ENCODE assay signal across 1 cellular context in the genomic region with DNA sequence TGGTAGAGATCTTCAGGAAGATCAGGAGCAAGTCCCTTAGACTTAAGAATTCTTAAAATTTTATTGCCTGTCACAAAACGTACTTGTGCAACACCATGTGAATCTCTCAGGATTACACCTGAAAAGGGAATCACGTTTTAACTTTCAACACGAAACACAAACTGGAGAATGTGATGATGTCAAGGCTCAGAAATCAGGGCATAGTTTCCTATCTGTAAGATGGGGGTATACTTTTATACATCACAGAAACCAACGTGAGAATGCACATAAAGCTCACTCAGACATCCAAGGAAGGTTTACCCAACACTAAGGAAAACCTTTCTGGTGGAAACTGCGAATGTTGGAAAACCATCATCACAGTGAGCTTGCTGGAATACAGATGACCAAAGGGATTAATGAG.
TF ChIP-seq lines count a peak whose summit lies in the region.

No MANE protein-coding gene starts in this region.

TF ChIP-seq in H1, 55 proteins besides CTCF, POLR2A, EP300 and RAD21:
- TF ChIP-seq TCF12 (IDR thresholded peaks at IDR 0.05; ENCODE audit: low read depth, low read length) (no peak), USF2 (IDR thresholded peaks at IDR 0.05; ENCODE audit: low read length) (no peak), EZH2 (IDR thresholded peaks at IDR 0.05; ENCODE audit: low read depth, low read length, severe bottlenecking) (no peak), GTF2F1 (IDR thresholded peaks at IDR 0.05; ENCODE audit: borderline replicate concordance, low read depth, low read length) (no peak), CTBP2 (IDR thresholded peaks at IDR 0.05; ENCODE audit: borderline replicate concordance, insufficient read depth, insufficient read length, low read length) (no peak), CEBPB (IDR thresholded peaks at IDR 0.05; ENCODE audit: low read depth, low read length) (no peak), BCL11A (IDR thresholded peaks at IDR 0.05; ENCODE audit: low read depth in 2 of 2, low read length in 2 of 2) (no peak), POLR2AphosphoS5 (IDR thresholded peaks at IDR 0.05; ENCODE audit: low read depth, low read length) (no peak; the same call in 1 of the 2 replicates), POU5F1 (IDR thresholded peaks at IDR 0.05; ENCODE audit: low read depth, low read length) (no peak), YY1 (IDR thresholded peaks at IDR 0.05; ENCODE audit: low read depth, low read length) (no peak)
- TF ChIP-seq, protein P1, sequence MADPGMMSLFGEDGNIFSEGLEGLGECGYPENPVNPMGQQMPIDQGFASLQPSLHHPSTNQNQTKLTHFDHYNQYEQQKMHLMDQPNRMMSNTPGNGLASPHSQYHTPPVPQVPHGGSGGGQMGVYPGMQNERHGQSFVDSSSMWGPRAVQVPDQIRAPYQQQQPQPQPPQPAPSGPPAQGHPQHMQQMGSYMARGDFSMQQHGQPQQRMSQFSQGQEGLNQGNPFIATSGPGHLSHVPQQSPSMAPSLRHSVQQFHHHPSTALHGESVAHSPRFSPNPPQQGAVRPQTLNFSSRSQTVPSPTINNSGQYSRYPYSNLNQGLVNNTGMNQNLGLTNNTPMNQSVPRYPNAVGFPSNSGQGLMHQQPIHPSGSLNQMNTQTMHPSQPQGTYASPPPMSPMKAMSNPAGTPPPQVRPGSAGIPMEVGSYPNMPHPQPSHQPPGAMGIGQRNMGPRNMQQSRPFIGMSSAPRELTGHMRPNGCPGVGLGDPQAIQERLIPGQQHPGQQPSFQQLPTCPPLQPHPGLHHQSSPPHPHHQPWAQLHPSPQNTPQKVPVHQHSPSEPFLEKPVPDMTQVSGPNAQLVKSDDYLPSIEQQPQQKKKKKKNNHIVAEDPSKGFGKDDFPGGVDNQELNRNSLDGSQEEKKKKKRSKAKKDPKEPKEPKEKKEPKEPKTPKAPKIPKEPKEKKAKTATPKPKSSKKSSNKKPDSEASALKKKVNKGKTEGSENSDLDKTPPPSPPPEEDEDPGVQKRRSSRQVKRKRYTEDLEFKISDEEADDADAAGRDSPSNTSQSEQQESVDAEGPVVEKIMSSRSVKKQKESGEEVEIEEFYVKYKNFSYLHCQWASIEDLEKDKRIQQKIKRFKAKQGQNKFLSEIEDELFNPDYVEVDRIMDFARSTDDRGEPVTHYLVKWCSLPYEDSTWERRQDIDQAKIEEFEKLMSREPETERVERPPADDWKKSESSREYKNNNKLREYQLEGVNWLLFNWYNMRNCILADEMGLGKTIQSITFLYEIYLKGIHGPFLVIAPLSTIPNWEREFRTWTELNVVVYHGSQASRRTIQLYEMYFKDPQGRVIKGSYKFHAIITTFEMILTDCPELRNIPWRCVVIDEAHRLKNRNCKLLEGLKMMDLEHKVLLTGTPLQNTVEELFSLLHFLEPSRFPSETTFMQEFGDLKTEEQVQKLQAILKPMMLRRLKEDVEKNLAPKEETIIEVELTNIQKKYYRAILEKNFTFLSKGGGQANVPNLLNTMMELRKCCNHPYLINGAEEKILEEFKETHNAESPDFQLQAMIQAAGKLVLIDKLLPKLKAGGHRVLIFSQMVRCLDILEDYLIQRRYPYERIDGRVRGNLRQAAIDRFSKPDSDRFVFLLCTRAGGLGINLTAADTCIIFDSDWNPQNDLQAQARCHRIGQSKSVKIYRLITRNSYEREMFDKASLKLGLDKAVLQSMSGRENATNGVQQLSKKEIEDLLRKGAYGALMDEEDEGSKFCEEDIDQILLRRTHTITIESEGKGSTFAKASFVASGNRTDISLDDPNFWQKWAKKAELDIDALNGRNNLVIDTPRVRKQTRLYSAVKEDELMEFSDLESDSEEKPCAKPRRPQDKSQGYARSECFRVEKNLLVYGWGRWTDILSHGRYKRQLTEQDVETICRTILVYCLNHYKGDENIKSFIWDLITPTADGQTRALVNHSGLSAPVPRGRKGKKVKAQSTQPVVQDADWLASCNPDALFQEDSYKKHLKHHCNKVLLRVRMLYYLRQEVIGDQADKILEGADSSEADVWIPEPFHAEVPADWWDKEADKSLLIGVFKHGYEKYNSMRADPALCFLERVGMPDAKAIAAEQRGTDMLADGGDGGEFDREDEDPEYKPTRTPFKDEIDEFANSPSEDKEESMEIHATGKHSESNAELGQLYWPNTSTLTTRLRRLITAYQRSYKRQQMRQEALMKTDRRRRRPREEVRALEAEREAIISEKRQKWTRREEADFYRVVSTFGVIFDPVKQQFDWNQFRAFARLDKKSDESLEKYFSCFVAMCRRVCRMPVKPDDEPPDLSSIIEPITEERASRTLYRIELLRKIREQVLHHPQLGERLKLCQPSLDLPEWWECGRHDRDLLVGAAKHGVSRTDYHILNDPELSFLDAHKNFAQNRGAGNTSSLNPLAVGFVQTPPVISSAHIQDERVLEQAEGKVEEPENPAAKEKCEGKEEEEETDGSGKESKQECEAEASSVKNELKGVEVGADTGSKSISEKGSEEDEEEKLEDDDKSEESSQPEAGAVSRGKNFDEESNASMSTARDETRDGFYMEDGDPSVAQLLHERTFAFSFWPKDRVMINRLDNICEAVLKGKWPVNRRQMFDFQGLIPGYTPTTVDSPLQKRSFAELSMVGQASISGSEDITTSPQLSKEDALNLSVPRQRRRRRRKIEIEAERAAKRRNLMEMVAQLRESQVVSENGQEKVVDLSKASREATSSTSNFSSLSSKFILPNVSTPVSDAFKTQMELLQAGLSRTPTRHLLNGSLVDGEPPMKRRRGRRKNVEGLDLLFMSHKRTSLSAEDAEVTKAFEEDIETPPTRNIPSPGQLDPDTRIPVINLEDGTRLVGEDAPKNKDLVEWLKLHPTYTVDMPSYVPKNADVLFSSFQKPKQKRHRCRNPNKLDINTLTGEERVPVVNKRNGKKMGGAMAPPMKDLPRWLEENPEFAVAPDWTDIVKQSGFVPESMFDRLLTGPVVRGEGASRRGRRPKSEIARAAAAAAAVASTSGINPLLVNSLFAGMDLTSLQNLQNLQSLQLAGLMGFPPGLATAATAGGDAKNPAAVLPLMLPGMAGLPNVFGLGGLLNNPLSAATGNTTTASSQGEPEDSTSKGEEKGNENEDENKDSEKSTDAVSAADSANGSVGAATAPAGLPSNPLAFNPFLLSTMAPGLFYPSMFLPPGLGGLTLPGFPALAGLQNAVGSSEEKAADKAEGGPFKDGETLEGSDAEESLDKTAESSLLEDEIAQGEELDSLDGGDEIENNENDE (IDR thresholded peaks at IDR 0.05; ENCODE audit: insufficient replicate concordance, low read length) = no peak
